Comparison of ENCODE assay signal across 8 cellular contexts in genomic region chr20:37693203-37693602, GRCh38. TPM values are rescaled to one million over a fixed set of nuclear protein-coding genes. Genes with fewer than 3 reads are reported as not detected.
DNase-seq lines count a peak whose midpoint lies in the region; ATAC-seq and TF ChIP-seq lines count a peak whose summit lies in the region.

No MANE protein-coding gene starts in this region.

- intact Hi-C loops in PC-9 (cut with micrococcal nuclease; ENCODE audit: unreplicated experiment), result no loop called here

- no peaks in the 10 kb centered on the region for H3K9me2 ChIP-seq in PC-9 (ENCODE audit: insufficient read depth)

- no peaks in the 10 kb centered on the region for H4K20me1 ChIP-seq in PC-9 (ENCODE audit: insufficient read depth)

- H3K9me3 ChIP-seq in PC-9 (ENCODE audit: insufficient read depth, low read depth), result no peaks in the 10 kb centered on the region

- H3K4me3 ChIP-seq in GM08714 (ENCODE audit: low read length), result peak overlapping the region; percentile 73
- peak overlapping the region; percentile 64 for H3K4me3 ChIP-seq in PC-9
- peak overlapping the region; percentile 72 for H3K4me3 ChIP-seq in epithelial cell of proximal tubule (ENCODE audit: low read depth, low read length)
- peak overlapping the region; percentile 75 for H3K4me3 ChIP-seq in rectal smooth muscle tissue (ENCODE audit: low read length)

- BruUV-seq in PC-9 (replicated peaks; lab: Mats Ljungman, UMichigan), result no TSS peak

- no peaks in the 10 kb centered on the region for H3K27me3 ChIP-seq in PC-9 (ENCODE audit: insufficient read depth, low read depth)
- H3K27me3 ChIP-seq in rectal smooth muscle tissue (ENCODE audit: control insufficient read depth, insufficient read depth, low read length), result no peaks in the 10 kb centered on the region

- CTCF ChIA-PET in PC-9 (lab: Charles Lee), result no interaction called here
- CTCF ChIA-PET in GM10248 (lab: Yijun Ruan, JAX), result no interaction called here

- H3F3A ChIP-seq in PC-9 (ENCODE audit: insufficient read depth, low read depth), result no peaks in the 10 kb centered on the region; the same call in 1 of the 2 replicates

- H3K4me2 ChIP-seq in PC-9, result peak overlapping the region; percentile 85

- no peak overlapping the region for H3K27ac ChIP-seq in PC-9
- H3K27ac ChIP-seq in rectal smooth muscle tissue (ENCODE audit: low read depth, low read length), result no peak overlapping the region

- peak overlapping the region; percentile 82 for H2AFZ ChIP-seq in PC-9

- no peak overlapping the region for H3K9ac ChIP-seq in rectal smooth muscle tissue (ENCODE audit: low read length)

- POLR2A ChIA-PET in PC-9 (lab: Charles Lee; ENCODE audit: unreplicated experiment), result interaction anchor here (0.6 kb wide), 1 partner anchor 34 kb away, joined by 3 read pairs; no protein-coding TSS in a partner anchor
- POLR2A ChIA-PET in GM10248 (lab: Yijun Ruan, JAX), result no interaction called here

- TF ChIP-seq CTCF in PC-9 (conservative IDR thresholded peaks at IDR 0.05) (no peak), epithelial cell of proximal tubule (conservative IDR thresholded peaks at IDR 0.05; ENCODE audit: low read depth, low read length) (no peak), GM10248 (IDR thresholded peaks at IDR 0.05; ENCODE audit: control extremely low read depth, extremely low read depth, low read depth, missing control alignments) (no peak)

- no peak for DNase-seq in PC-9
- no peak for DNase-seq in epithelial cell of proximal tubule (ENCODE audit: low read depth)
- no peak for DNase-seq in stimulated activated CD8-positive, alpha-beta memory T cell treated with anti-CD3 and anti-CD28 coated beads, Interleukin-4, amount 100 ng/mL, for 48 hours
- no peak for DNase-seq in GM10248 (ENCODE audit: extremely low spot score)
- DNase-seq in RPMI8226, result no peak

- H3K79me2 ChIP-seq in PC-9 (ENCODE audit: low read depth), result peaks cover 23% of the 10 kb centered on the region

- no peak for ATAC-seq in GM19452 (IDR thresholded peaks at IDR 0.05; ENCODE audit: unreplicated experiment)

- H3K4me1 ChIP-seq in PC-9 (replicated peaks; ENCODE audit: insufficient read depth) (peaks cover 11% of the 10 kb centered on the region), rectal smooth muscle tissue (ENCODE audit: control insufficient read depth, insufficient read depth, low read length) (peaks cover 6% of the 10 kb centered on the region)

- no peaks in the 10 kb centered on the region for H3K36me3 ChIP-seq in PC-9 (ENCODE audit: low read depth)
- H3K36me3 ChIP-seq in rectal smooth muscle tissue (ENCODE audit: control insufficient read depth, insufficient read depth, low read length), result no peaks in the 10 kb centered on the region

RNA-seq across cellular contexts. Expression of gene CTNNBL1, which starts 0.6 kb away (rescaled TPM):
- total RNA-seq in PC-9 (2021), result 55.6 and 83.5 TPM in 2 replicates
- 25.6 and 32.0 TPM in 2 replicates for total RNA-seq in epithelial cell of proximal tubule
